ENCODE assay signal across 27 cellular contexts in the genomic region with DNA sequence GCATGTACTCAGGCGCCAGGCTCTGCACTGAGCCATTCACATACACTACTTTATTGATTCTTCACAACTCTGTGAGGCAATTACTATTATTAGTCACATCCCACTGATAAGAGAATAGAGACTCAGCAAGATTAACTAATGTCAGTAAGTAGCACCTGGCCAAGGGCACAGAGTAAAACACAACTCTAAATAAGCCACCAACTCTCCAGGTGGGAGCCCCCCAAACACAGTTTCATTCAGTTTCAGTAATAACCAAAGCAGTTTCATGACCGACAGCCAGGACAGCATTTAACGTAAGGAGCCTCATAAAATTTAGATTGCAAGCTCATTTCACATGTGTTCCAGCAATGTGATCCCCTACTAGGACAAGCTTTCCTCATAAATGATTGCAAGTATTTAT.
"Had no signal": no experiment of that assay in that cellular context is flagged by ENCODE, and none has a peak within 500 bp of the region (broad histone marks: within the 10 kb centered on the region; RNA-seq: fewer than 3 reads in every experiment).

No MANE protein-coding gene starts in this region.

- DNase-seq: activated CD4-positive, alpha-beta memory T cell treated with anti-CD3 and anti-CD28 coated beads for 36 hours; activated CD4-positive, alpha-beta T cell treated with anti-CD3 and anti-CD28 coated beads for 36 hours; activated CD4-positive, alpha-beta T cell treated with anti-CD3 and anti-CD28 coated beads, Interleukin-2, amount 10 ng/mL, durations not matched to agents 24 days and 14 days; activated CD4-positive, CD25-positive, alpha-beta regulatory T cell; activated CD4-positive, CD25-positive, alpha-beta regulatory T cell treated with anti-CD3 and anti-CD28 coated beads, Interleukin-2, amount 50 U/mL, for 72 hours; activated CD8-positive, alpha-beta memory T cell treated with anti-CD3 and anti-CD28 coated beads, Interleukin-2, amount 10 ng/mL, durations not matched to agents 7 days and 5 days; activated CD8-positive, alpha-beta memory T cell treated with anti-CD3 and anti-CD28 coated beads, Interleukin-2, amount 50 U/mL, for 4 hours; activated CD8-positive, alpha-beta T cell treated with anti-CD3 and anti-CD28 coated beads, Interleukin-2, amount 10 ng/mL, durations not matched to agents 7 days and 5 days; activated effector memory CD4-positive, alpha-beta T cell treated with anti-CD3 and anti-CD28 coated beads, Interleukin-2, amount 50 U/mL, for 16 hours; activated naive CD4-positive, alpha-beta T cell treated with anti-CD3 and anti-CD28 coated beads for 36 hours; activated naive CD8-positive, alpha-beta T cell treated with anti-CD3 and anti-CD28 coated beads for 36 hours; activated naive CD8-positive, alpha-beta T cell treated with anti-CD3 and anti-CD28 coated beads, Interleukin-2, amount 50 U/mL, for 24 hours; activated T-cell treated with anti-CD3 and anti-CD28 coated beads, Interleukin-2, amount 50 U/mL, for 1 hour; activated T-cell treated with anti-CD3 and anti-CD28 coated beads, Interleukin-2, amount 50 U/mL, for 48 hours; adrenal gland; amygdala; aorta; body of pancreas; central memory CD4-positive, alpha-beta T cell; cerebellar nuclear complex; colonic mucosa; effector CD8-positive, alpha-beta T cell; foreskin fibroblast; head of caudate nucleus; T-helper 2 cell had no signal

- FAIRE-seq: frontal cortex had no signal

- H3K36me3 ChIP-seq: adrenal gland, cardiac muscle cell, colonic mucosa had no signal

- H3K4me3 ChIP-seq: adrenal gland, body of pancreas, cardiac muscle cell, colonic mucosa had no signal

- H3K27me3 ChIP-seq: adrenal gland, body of pancreas, cardiac muscle cell, colonic mucosa had no signal
